11 cellular contexts compared by ENCODE assay signal in the genomic region with DNA sequence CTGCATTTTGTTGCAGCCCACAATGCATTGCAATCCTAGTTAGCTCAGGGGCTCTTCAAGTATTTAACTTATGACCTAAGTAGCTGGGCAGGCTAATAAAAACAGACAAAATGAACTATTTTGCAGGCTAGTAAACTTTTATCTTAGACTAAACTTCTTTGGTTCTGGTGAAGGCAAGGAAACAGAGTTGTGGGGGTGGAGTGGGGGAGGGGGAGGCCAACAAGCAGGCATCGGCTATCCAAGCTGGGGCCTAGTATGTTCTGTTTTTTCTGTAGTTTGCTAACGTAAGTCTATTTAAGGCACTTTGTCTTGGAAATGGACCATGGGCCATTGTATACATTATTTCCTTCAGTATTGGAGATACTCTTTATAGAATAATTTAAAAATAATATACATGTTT. TPM values are rescaled to one million over a fixed set of nuclear protein-coding genes. Genes with fewer than 3 reads are reported as not detected.
"Had no signal": no experiment of that assay in that cellular context is flagged by ENCODE, and none has a peak within 500 bp of the region (broad histone marks: within the 10 kb centered on the region; RNA-seq: fewer than 3 reads in every experiment).

No MANE protein-coding gene starts in this region.

RNA-seq across cellular contexts. Expression of a gene that starts 31.5 kb away (rescaled TPM):
- total RNA-seq: OCI-LY7, PC-3, PC-9, Peyer's patch, Right ventricle myocardium inferior, Right ventricle myocardium superior, RPMI7951, SJCRH30, SJSA1, SK-MEL-5 had no signal
- polyA plus RNA-seq: SK-N-SH had no signal
